In genomic region chr5:39761199-39761580, GRCh38 we compare ENCODE assay signal across 26 cellular contexts.
A peak's percentile ranks its signal among the peaks of the same experiment; 100 is the strongest.
DNase-seq lines count a peak whose midpoint lies in the region; ATAC-seq, FAIRE-seq and TF ChIP-seq lines count a peak whose summit lies in the region.
"Had no signal": no experiment of that assay in that cellular context is flagged by ENCODE, and none has a peak within 500 bp of the region (broad histone marks: within the 10 kb centered on the region; RNA-seq: fewer than 3 reads in every experiment).

No MANE protein-coding gene starts in this region.

- H3K4me1 Mint-ChIP-seq in osteocyte (ENCODE audit: unreplicated experiment): peaks cover 75% of the 10 kb centered on the region

- peak overlapping the region; percentile 3 for H3K4me2 ChIP-seq in mammary epithelial cell (ENCODE audit: insufficient read depth, low read depth, low read length)
- H3K4me2 ChIP-seq: BLaER1, neural progenitor cell had no signal

- TF ChIP-seq EP300 in gastroesophageal sphincter (IDR thresholded peaks at IDR 0.05): no peak

- peaks cover 8% of the 10 kb centered on the region for H3K9me3 ChIP-seq in left ventricle myocardium inferior (replicated peaks)
- peaks cover 2% of the 10 kb centered on the region for H3K9me3 ChIP-seq in mammary epithelial cell (replicated peaks; ENCODE audit: insufficient read depth, low read length)
- no peaks in the 10 kb centered on the region for H3K9me3 ChIP-seq in uterus
- no peaks in the 10 kb centered on the region for H3K9me3 ChIP-seq in gastroesophageal sphincter
- H3K9me3 ChIP-seq: adrenal gland, BLaER1, MG63, psoas muscle had no signal

- DNase-seq in left ventricle myocardium inferior (no peak), cardiac septum (ENCODE audit: low spot score) (no peak), mammary epithelial cell (no peak), osteocyte (ENCODE audit: extremely low spot score, unreplicated experiment) (no peak), uterus (no peak), inferior parietal cortex (ENCODE audit: extremely low spot score) (no peak), GM12892 (ENCODE audit: insufficient read length) (no peak)
- DNase-seq: activated CD4-positive, CD25-positive, alpha-beta regulatory T cell treated with anti-CD3 and anti-CD28 coated beads, Interleukin-2, amount 50 U/mL, for 72 hours; activated CD8-positive, alpha-beta T cell treated with anti-CD3 and anti-CD28 coated beads, Interleukin-2, amount 10 ng/mL, durations not matched to agents 7 days and 5 days; activated gamma-delta T cell treated with Interleukin-2 at 50 U/mL for 16 hours; activated T-cell treated with anti-CD3 and anti-CD28 coated beads, Interleukin-2, amount 50 U/mL, for 1 hour; adrenal gland; COR-L47; H7; hippocampal formation; NCI-H1436; NCI-H524; stimulated activated CD4-positive, alpha-beta T cell treated with anti-CD3 and anti-CD28 coated beads, Interleukin-4, amount 100 ng/mL, for 4 hours; stimulated activated naive CD8-positive, alpha-beta T cell treated with anti-CD3 and anti-CD28 coated beads, Interleukin-15, Interleukin-2, amounts not matched to agents 100 U/mL and 50 U/mL, for 24 hours had no signal

- H3K9me3 Mint-ChIP-seq in osteocyte (ENCODE audit: unreplicated experiment): no peaks in the 10 kb centered on the region
- H3K9me3 Mint-ChIP-seq: neural progenitor cell had no signal

- TF ChIP-seq POLR2A in uterus (IDR thresholded peaks at IDR 0.05) (no peak), gastroesophageal sphincter (IDR thresholded peaks at IDR 0.05) (no peak), GM12892 (IDR thresholded peaks at IDR 0.05; ENCODE audit: low read depth, low read length) (no peak)

- no peaks in the 10 kb centered on the region for H3K36me3 Mint-ChIP-seq in osteocyte (ENCODE audit: unreplicated experiment)
- H3K36me3 Mint-ChIP-seq: neural progenitor cell had no signal

- H2AFZ ChIP-seq in mammary epithelial cell (ENCODE audit: low read depth, low read length): no peak overlapping the region
- H2AFZ ChIP-seq: neural progenitor cell had no signal

- H3K36me3 ChIP-seq in left ventricle myocardium inferior (no peaks in the 10 kb centered on the region), mammary epithelial cell (ENCODE audit: insufficient read depth, low read length) (no peaks in the 10 kb centered on the region), uterus (no peaks in the 10 kb centered on the region), gastroesophageal sphincter (no peaks in the 10 kb centered on the region)
- H3K36me3 ChIP-seq: adrenal gland, BLaER1, cardiac muscle cell, MG63, neural progenitor cell had no signal

- no peak for ATAC-seq in gastroesophageal sphincter
- ATAC-seq: activated CD8-positive, alpha-beta T cell treated with anti-CD3 and anti-CD28 coated beads, Interleukin-2, amount 10 ng/mL, durations not matched to agents 7 days and 5 days; stimulated activated naive CD8-positive, alpha-beta T cell treated with anti-CD3 and anti-CD28 coated beads, Interleukin-15, Interleukin-2, amounts not matched to agents 100 U/mL and 50 U/mL, for 24 hours had no signal

- intact Hi-C loops in left ventricle myocardium inferior (cut with micrococcal nuclease) (no loop called here), cardiac septum (cut with DNase I) (loop anchor here (5.0 kb wide), 1 partner anchor 131 kb away; no protein-coding TSS in a partner anchor), mammary epithelial cell (cut with micrococcal nuclease) (loop anchor here (2.0 kb wide), 1 partner anchor 14 kb away; no protein-coding TSS in a partner anchor), uterus (cut with DNase I; ENCODE audit: low total_unique reads) (no loop called here)

- TF ChIP-seq CTCF in left ventricle myocardium inferior (IDR thresholded peaks at IDR 0.05; ENCODE audit: borderline replicate concordance) (no peak), mammary epithelial cell (conservative IDR thresholded peaks at IDR 0.05 in 1 of 2, IDR thresholded peaks at IDR 0.05 in 1 of 2; ENCODE audit: extremely low read depth in 1 of 2, insufficient read depth in 1 of 2, low read depth in 1 of 2, low read length in 2 of 2) (no peak), osteocyte (IDR thresholded peaks at IDR 0.05) (no peak), uterus (IDR thresholded peaks at IDR 0.05) (no peak), gastroesophageal sphincter (IDR thresholded peaks at IDR 0.05) (no peak)

- no peaks in the 10 kb centered on the region for H3K79me2 ChIP-seq in mammary epithelial cell (ENCODE audit: insufficient read depth, low read length)

- FAIRE-seq in GM12892 (lab: Jason Lieb, UNC): no peak
- FAIRE-seq: endothelial cell of umbilical vein had no signal

- in situ Hi-C loops in mammary epithelial cell (cut with MboI; ENCODE audit: low sequenced_read_pairs in 2 of 2): no loop called here

- BruUV-seq in mammary epithelial cell (replicated peaks; lab: Mats Ljungman, UMichigan): no TSS peak

- H3K4me1 ChIP-seq in left ventricle myocardium inferior (no peaks in the 10 kb centered on the region), mammary epithelial cell (ENCODE audit: insufficient read depth, low read length) (peaks cover 14% of the 10 kb centered on the region), uterus (no peaks in the 10 kb centered on the region), gastroesophageal sphincter (no peaks in the 10 kb centered on the region)
- H3K4me1 ChIP-seq: BLaER1, neural progenitor cell, psoas muscle had no signal

- WGBS in mammary epithelial cell (ENCODE audit: low coverage, missing lambda C conversion rate): 98% methylated on average over 3 of the region's 3 CpGs
- WGBS in gastroesophageal sphincter (ENCODE audit: low coverage in 1 of 2), 2 donors: 47 to 74% methylated on average over 3 of the region's 3 CpGs

- H3K27ac ChIP-seq in left ventricle myocardium inferior (replicated peaks) (peak overlapping the region; percentile 78), mammary epithelial cell (ENCODE audit: insufficient read depth, low read depth, low read length) (peak overlapping the region; percentile 27), uterus (peak overlapping the region; percentile 43 to 61), gastroesophageal sphincter (peak overlapping the region in 1 of 4 donors; percentile 25)
- H3K27ac ChIP-seq: BLaER1, cardiac muscle cell, neural progenitor cell had no signal

- peak overlapping the region; percentile 97 for H3K27ac Mint-ChIP-seq in osteocyte (ENCODE audit: unreplicated experiment)
- H3K27ac Mint-ChIP-seq: activated CD8-positive, alpha-beta T cell treated with anti-CD3 and anti-CD28 coated beads, Interleukin-2, amount 10 ng/mL, durations not matched to agents 7 days and 5 days; neural progenitor cell had no signal

- no peaks in the 10 kb centered on the region for H3K27me3 Mint-ChIP-seq in osteocyte (ENCODE audit: unreplicated experiment)

- dilution Hi-C loops in mammary epithelial cell (cut with HindIII; ENCODE audit: low sequenced_read_pairs): no loop called here

- no peaks in the 10 kb centered on the region for H4K20me1 ChIP-seq in mammary epithelial cell (ENCODE audit: insufficient read depth, low read length)
- H4K20me1 ChIP-seq: BLaER1 had no signal

- CTCF ChIA-PET in mammary epithelial cell (lab: Charles Lee; ENCODE audit: low non-redundant PET): no interaction called here

- H3K9ac ChIP-seq in mammary epithelial cell (ENCODE audit: insufficient read depth, low read length): no peak overlapping the region
- H3K9ac ChIP-seq: BLaER1, neural progenitor cell had no signal

- H3K4me3 ChIP-seq in left ventricle myocardium inferior (no peak overlapping the region), mammary epithelial cell (replicated peaks in 1 of 3; ENCODE audit: insufficient read depth in 1 of 3, low read depth in 2 of 3, low read length in 3 of 3) (no peak overlapping the region), uterus (no peak overlapping the region), gastroesophageal sphincter (no peak overlapping the region)
- H3K4me3 ChIP-seq: adrenal gland, BLaER1, cardiac muscle cell, MG63, neural progenitor cell, psoas muscle had no signal

- H3K4me3 Mint-ChIP-seq in osteocyte (ENCODE audit: unreplicated experiment): peak overlapping the region; percentile 22
- H3K4me3 Mint-ChIP-seq: activated CD8-positive, alpha-beta T cell treated with anti-CD3 and anti-CD28 coated beads, Interleukin-2, amount 10 ng/mL, durations not matched to agents 7 days and 5 days; neural progenitor cell had no signal

- H3K27me3 ChIP-seq in left ventricle myocardium inferior (ENCODE audit: low read depth) (no peaks in the 10 kb centered on the region), mammary epithelial cell (ENCODE audit: insufficient read depth, low read length) (no peaks in the 10 kb centered on the region), uterus (no peaks in the 10 kb centered on the region), gastroesophageal sphincter (no peaks in the 10 kb centered on the region)
- H3K27me3 ChIP-seq: adrenal gland, BLaER1, cardiac muscle cell, MG63, neural progenitor cell had no signal

Comparison
In these comparisons a context has a peak if more than half of its experiments do, and no peak if none do; other contexts are left out.
1. intact Hi-C loops: an anchor here in cardiac septum (5.0 kb wide) and mammary epithelial cell (2.0 kb wide); none called in left ventricle myocardium inferior and uterus.